In the genomic region with DNA sequence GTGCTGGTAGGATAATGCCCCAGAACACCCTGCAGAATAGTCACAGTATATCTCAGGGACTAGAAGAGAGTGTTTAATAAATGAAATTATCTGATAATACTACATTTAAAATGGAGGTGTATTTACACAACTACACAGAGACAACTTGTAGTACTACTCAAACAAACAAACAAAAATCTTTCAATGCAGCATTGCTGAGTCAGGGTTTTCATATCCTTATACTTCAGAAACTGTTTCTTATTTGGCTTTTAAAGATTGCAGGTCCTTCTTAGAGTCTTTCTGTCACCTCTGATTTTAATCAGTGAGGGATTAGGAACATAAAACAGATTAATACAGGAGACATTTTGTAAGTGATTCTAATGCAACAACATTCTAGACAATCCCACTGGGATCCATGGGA, we compare ENCODE assay signal across 36 cellular contexts. TPM values are rescaled to one million over a fixed set of nuclear protein-coding genes. Genes with fewer than 3 reads are reported as not detected.
"Had no signal": no experiment of that assay in that cellular context is flagged by ENCODE, and none has a peak within 500 bp of the region (broad histone marks: within the 10 kb centered on the region; RNA-seq: fewer than 3 reads in every experiment).

No MANE protein-coding gene starts in this region.

- H3K9me3 ChIP-seq: adrenal gland, body of pancreas, MG63, Peyer's patch, SJSA1 had no signal

- H3K4me1 ChIP-seq: adrenal gland, body of pancreas, Peyer's patch, SJSA1 had no signal

- ATAC-seq: activated CD8-positive, alpha-beta T cell treated with anti-CD3 and anti-CD28 coated beads for 36 hours; activated naive CD4-positive, alpha-beta T cell treated with anti-CD3 and anti-CD28 coated beads, Interleukin-2, amount 50 U/mL, for 72 hours; body of pancreas; PC-3; SK-N-SH treated with all-trans-retinoic acid at 6 μM for 48 hours had no signal

- H3K27me3 ChIP-seq: adrenal gland, body of pancreas, MG63, Peyer's patch, SJSA1 had no signal

- FAIRE-seq: astrocyte, bronchial epithelial cell had no signal

- H3K27ac ChIP-seq: adrenal gland, body of pancreas, Peyer's patch, SJSA1, WERI-Rb-1 had no signal

- H3K36me3 ChIP-seq: adrenal gland, MG63, Peyer's patch, SJSA1, WERI-Rb-1 had no signal

- DNase-seq: activated CD4-positive, alpha-beta T cell treated with anti-CD3 and anti-CD28 coated beads for 1 hour; activated CD4-positive, alpha-beta T cell treated with anti-CD3 and anti-CD28 coated beads for 48 hours; activated CD4-positive, CD25-positive, alpha-beta regulatory T cell; activated CD8-positive, alpha-beta T cell treated with anti-CD3 and anti-CD28 coated beads for 36 hours; activated gamma-delta T cell treated with Interleukin-2 at 50 U/mL for 16 hours; activated naive CD4-positive, alpha-beta T cell treated with anti-CD3 and anti-CD28 coated beads for 36 hours; activated T-cell treated with anti-CD3 and anti-CD28 coated beads, Interleukin-2, amount 50 U/mL, for 1 hour; adrenal gland; body of pancreas; caudate nucleus; cerebellar nuclear complex; Kasumi-1; MG63; NCI-H1048; NCI-H1105 treated with DMSO at 0.1 percent for 48 hours; NCI-H1436; NCI-H1694 treated with DMSO at 0.1 percent for 48 hours; NCI-H2029; NCI-H345; NCI-H526; NCI-H748 treated with DMSO at 0.1 percent for 48 hours; NK-92 treated with Interleukin-12 subunit alpha and Interleukin-12 subunit beta, amount 100 ng/mL, for 24 hours; PC-3; Peyer's patch; RPMI8226; SHP77 treated with DMSO at 0.1 percent for 48 hours; T1000; WERI-Rb-1 had no signal

- H3K4me3 ChIP-seq: adrenal gland, body of pancreas, MG63, Peyer's patch, SJSA1 had no signal

RNA-seq across cellular contexts. Expression of a gene that starts 57.4 kb away (rescaled TPM):
- total RNA-seq: activated CD8-positive, alpha-beta T cell treated with anti-CD3 and anti-CD28 coated beads for 36 hours; activated naive CD4-positive, alpha-beta T cell treated with anti-CD3 and anti-CD28 coated beads for 36 hours; activated T-helper 2 cell treated with anti-CD3 and anti-CD28 coated beads, Interferon-gamma antibody, Interleukin-2, Interleukin-4, amounts not matched to agents 10 μg/mL and 5 μg/mL and 100 μg/mL, durations not matched to agents 14 hours and 24 hours and 36 hours; T-helper 1 cell treated with Interleukin-12 subunit alpha and Interleukin-12 subunit beta and Interleukin-4 antibody, amounts not matched to agents 30 ng/mL and 1 ng/mL, for 36 hours; T-helper 2 cell treated with Interferon-gamma antibody and Interleukin-4, amounts not matched to agents 100 ng/mL and 5 ng/mL, for 36 hours had no signal
